ENCODE assay signal across 14 cellular contexts in genomic region chr1:224632921-224633321, GRCh38. TPM values are rescaled to one million over a fixed set of nuclear protein-coding genes. Genes with fewer than 3 reads are reported as not detected.
DNase-seq lines count a peak whose midpoint lies in the region; ATAC-seq and TF ChIP-seq lines count a peak whose summit lies in the region.
"Had no signal": no experiment of that assay in that cellular context is flagged by ENCODE, and none has a peak within 500 bp of the region (broad histone marks: within the 10 kb centered on the region; RNA-seq: fewer than 3 reads in every experiment).

No MANE protein-coding gene starts in this region.

- H3K27me3 Mint-ChIP-seq in progenitor cell of endocrine pancreas = peaks cover 23% of the 10 kb centered on the region
- H3K27me3 Mint-ChIP-seq: activated T-cell treated with anti-CD3 and anti-CD28 coated beads, Interleukin-2, amount 50 U/mL, for 24 hours had no signal

- ATAC-seq in GM21717 (IDR thresholded peaks at IDR 0.05; ENCODE audit: unreplicated experiment) (no peak), HG03521 (IDR thresholded peaks at IDR 0.05; ENCODE audit: unreplicated experiment) (no peak)
- ATAC-seq: T-cell, upper lobe of right lung had no signal

- TF ChIP-seq CTCF in BJ (IDR thresholded peaks at IDR 0.05; ENCODE audit: insufficient read depth, low read depth, low read length) = 0 out of 2 replicates have a peak, but pooled peaks have one; percentile 10
- TF ChIP-seq CTCF in progenitor cell of endocrine pancreas (IDR thresholded peaks at IDR 0.05; ENCODE audit: unreplicated experiment) = no peak

- H3K4me1 Mint-ChIP-seq in progenitor cell of endocrine pancreas (ENCODE audit: low read depth) = peaks cover 12% of the 10 kb centered on the region

- no peak overlapping the region for H3K27ac Mint-ChIP-seq in progenitor cell of endocrine pancreas
- H3K27ac Mint-ChIP-seq: activated T-cell treated with anti-CD3 and anti-CD28 coated beads, Interleukin-2, amount 50 U/mL, for 24 hours; T-cell had no signal

- no peaks in the 10 kb centered on the region for H3K9me3 Mint-ChIP-seq in progenitor cell of endocrine pancreas (ENCODE audit: low read depth)
- H3K9me3 Mint-ChIP-seq: activated T-cell treated with anti-CD3 and anti-CD28 coated beads, Interleukin-2, amount 50 U/mL, for 24 hours; T-cell had no signal

- no peaks in the 10 kb centered on the region for H3K36me3 Mint-ChIP-seq in progenitor cell of endocrine pancreas (ENCODE audit: insufficient read depth)
- H3K36me3 Mint-ChIP-seq: T-cell had no signal

- CTCF ChIA-PET in BJ (lab: Yijun Ruan, JAX) = interaction anchor here (1.0 to 5.9 kb wide), 4 partner anchors 12 to 220 kb away, joined by 4 to 37 read pairs (median 7); no protein-coding TSS in a partner anchor

- POLR2A ChIA-PET in BJ (lab: Charles Lee) = interaction anchor here (0.5 kb wide), 1 partner anchor 504 kb away, joined by 13 read pairs; no protein-coding TSS in a partner anchor

- H3K36me3 ChIP-seq in BJ (ENCODE audit: control insufficient read depth, insufficient read depth, low read length) = no peaks in the 10 kb centered on the region
- H3K36me3 ChIP-seq: upper lobe of right lung had no signal

- no peaks in the 10 kb centered on the region for H3K27me3 ChIP-seq in BJ (ENCODE audit: control insufficient read depth, insufficient read depth, low read length)
- H3K27me3 ChIP-seq: upper lobe of right lung had no signal

- DNase-seq in BJ (ENCODE audit: low read depth) (no peak), HK-2 (ENCODE audit: unreplicated experiment) (peak; percentile 54), astrocyte of the hippocampus (ENCODE audit: low read depth, low spot score) (peak; percentile 80), kidney tubule cell (ENCODE audit: low spot score) (peak; percentile 16), DMS114 treated with DMSO at 0.1 percent for 48 hours (lab: John Stamatoyannopoulos, UW; ENCODE audit: unreplicated experiment) (no peak), progenitor cell of endocrine pancreas (ENCODE audit: low spot score, unreplicated experiment) (no peak)
- DNase-seq: activated CD4-positive, CD25-positive, alpha-beta regulatory T cell; activated T-cell treated with anti-CD3 and anti-CD28 coated beads, Interleukin-2, amount 50 U/mL, for 24 hours; dermis blood vessel endothelial cell; OCI-M1; T-cell; upper lobe of right lung had no signal

- no peak overlapping the region for H3K4me3 ChIP-seq in BJ (ENCODE audit: low read depth, low read length)
- H3K4me3 ChIP-seq: upper lobe of right lung had no signal

- H3K4me3 Mint-ChIP-seq in progenitor cell of endocrine pancreas (ENCODE audit: low read depth) = no peak overlapping the region
- H3K4me3 Mint-ChIP-seq: activated T-cell treated with anti-CD3 and anti-CD28 coated beads, Interleukin-2, amount 50 U/mL, for 24 hours; T-cell had no signal

RNA-seq across cellular contexts. Expression of gene CNIH3, which starts 16.8 kb away (rescaled TPM):
- 2.6 and 2.9 TPM in 2 replicates for polyA plus RNA-seq in BJ (2011; rRNA removed)
- polyA minus RNA-seq in BJ (2011; rRNA and poly(A)+ RNA removed) = 1.9 and 6.8 TPM in 2 replicates
- 3.2 and 3.7 TPM in 2 replicates for total RNA-seq in progenitor cell of endocrine pancreas

Comparison
In these comparisons a context has a peak if more than half of its experiments do, and no peak if none do; other contexts are left out.
1. DNase-seq: peak in HK-2 (single experiment), astrocyte of the hippocampus (single experiment) and kidney tubule cell (single experiment); none in BJ (single experiment), DMS114 treated with DMSO at 0.1 percent for 48 hours (single experiment) and progenitor cell of endocrine pancreas (single experiment).